In genomic region chr9:133701321-133701980, GRCh38 we compare ENCODE assay signal across 8 cellular contexts. TPM values are rescaled to one million over a fixed set of nuclear protein-coding genes. Genes with fewer than 3 reads are reported as not detected.
DNase-seq lines count a peak whose midpoint lies in the region; ATAC-seq lines count a peak whose summit lies in the region.

No MANE protein-coding gene starts in this region.

- H3K9me3 Mint-ChIP-seq in stimulated activated naive CD8-positive, alpha-beta T cell treated with anti-CD3 and anti-CD28 coated beads, Interleukin-15, amount 100 ng/mL, for 72 hours = peaks cover 0 to 9% of the 10 kb centered on the region in 2 donors

- peak overlapping the region; percentile 94 for H3K27ac Mint-ChIP-seq in T-helper 17 cell
- H3K27ac Mint-ChIP-seq in stimulated activated naive CD8-positive, alpha-beta T cell treated with anti-CD3 and anti-CD28 coated beads, Interleukin-15, amount 100 ng/mL, for 72 hours = peak overlapping the region; percentile 43 to 79

- peaks cover 35% of the 10 kb centered on the region for H3K4me1 Mint-ChIP-seq in T-helper 17 cell
- H3K4me1 Mint-ChIP-seq in stimulated activated naive CD8-positive, alpha-beta T cell treated with anti-CD3 and anti-CD28 coated beads, Interleukin-15, amount 100 ng/mL, for 72 hours = peaks cover 41% of the 10 kb centered on the region

- peak; percentile 47 for ATAC-seq in T-helper 17 cell
- peak; percentile 55 for ATAC-seq in stimulated activated naive CD8-positive, alpha-beta T cell treated with anti-CD3 and anti-CD28 coated beads, Interleukin-15, amount 100 ng/mL, for 72 hours
- ATAC-seq in HG02623 (IDR thresholded peaks at IDR 0.05; ENCODE audit: unreplicated experiment) = no peak
- no peak for ATAC-seq in GM21786 (IDR thresholded peaks at IDR 0.05; ENCODE audit: unreplicated experiment)

- H3K27me3 Mint-ChIP-seq in T-helper 17 cell = no peaks in the 10 kb centered on the region
- no peaks in the 10 kb centered on the region for H3K27me3 Mint-ChIP-seq in stimulated activated naive CD8-positive, alpha-beta T cell treated with anti-CD3 and anti-CD28 coated beads, Interleukin-15, amount 100 ng/mL, for 72 hours

- peak overlapping the region; percentile 87 for H3K4me3 Mint-ChIP-seq in T-helper 17 cell
- H3K4me3 Mint-ChIP-seq in stimulated activated naive CD8-positive, alpha-beta T cell treated with anti-CD3 and anti-CD28 coated beads, Interleukin-15, amount 100 ng/mL, for 72 hours = peak overlapping the region; percentile 81 to 85

- H3K36me3 Mint-ChIP-seq in T-helper 17 cell (ENCODE audit: low read depth) = peaks cover 7% of the 10 kb centered on the region

- DNase-seq in T-helper 17 cell = peak in 2 of 3 donors; percentile 18 to 30
- peak; percentile 43 for DNase-seq in activated T-helper 9 cell treated with anti-CD3 and anti-CD28 coated beads, Interleukin-2, amount 50 U/mL, for 16 hours (ENCODE audit: low read depth)
- DNase-seq in medulla oblongata (ENCODE audit: extremely low spot score) = peak; percentile 38
- peak; percentile 53 to 57 for DNase-seq in stimulated activated naive CD8-positive, alpha-beta T cell treated with anti-CD3 and anti-CD28 coated beads, Interleukin-15, amount 100 ng/mL, for 72 hours
- no peak for DNase-seq in glomerular visceral epithelial cell (ENCODE audit: extremely low spot score)
- DNase-seq in mucosa of gallbladder (ENCODE audit: low spot score) = no peak

- H3K9me3 ChIP-seq in T-helper 17 cell (ENCODE audit: control insufficient read depth, low read length, poor library complexity, severe bottlenecking) = no peaks in the 10 kb centered on the region

RNA-seq across cellular contexts. Expression of gene SARDH, which starts 36.7 kb away (rescaled TPM):
- 1 to 10 TPM; 2.2 to 6.8 TPM for total RNA-seq in T-helper 17 cell
- 2.8 TPM for total RNA-seq in mucosa of gallbladder

Comparison
In these comparisons a context has a peak if more than half of its experiments do, and no peak if none do; other contexts are left out.
1. ATAC-seq: peak in T-helper 17 cell (single experiment) and stimulated activated naive CD8-positive, alpha-beta T cell treated with anti-CD3 and anti-CD28 coated beads, Interleukin-15, amount 100 ng/mL, for 72 hours (single experiment); none in HG02623 (single experiment) and GM21786 (single experiment).
2. DNase-seq: peak in T-helper 17 cell (2 of 3), activated T-helper 9 cell treated with anti-CD3 and anti-CD28 coated beads, Interleukin-2, amount 50 U/mL, for 16 hours (single experiment), medulla oblongata (single experiment) and stimulated activated naive CD8-positive, alpha-beta T cell treated with anti-CD3 and anti-CD28 coated beads, Interleukin-15, amount 100 ng/mL, for 72 hours (2 of 2); none in glomerular visceral epithelial cell (single experiment) and mucosa of gallbladder (single experiment).